In the genomic region with DNA sequence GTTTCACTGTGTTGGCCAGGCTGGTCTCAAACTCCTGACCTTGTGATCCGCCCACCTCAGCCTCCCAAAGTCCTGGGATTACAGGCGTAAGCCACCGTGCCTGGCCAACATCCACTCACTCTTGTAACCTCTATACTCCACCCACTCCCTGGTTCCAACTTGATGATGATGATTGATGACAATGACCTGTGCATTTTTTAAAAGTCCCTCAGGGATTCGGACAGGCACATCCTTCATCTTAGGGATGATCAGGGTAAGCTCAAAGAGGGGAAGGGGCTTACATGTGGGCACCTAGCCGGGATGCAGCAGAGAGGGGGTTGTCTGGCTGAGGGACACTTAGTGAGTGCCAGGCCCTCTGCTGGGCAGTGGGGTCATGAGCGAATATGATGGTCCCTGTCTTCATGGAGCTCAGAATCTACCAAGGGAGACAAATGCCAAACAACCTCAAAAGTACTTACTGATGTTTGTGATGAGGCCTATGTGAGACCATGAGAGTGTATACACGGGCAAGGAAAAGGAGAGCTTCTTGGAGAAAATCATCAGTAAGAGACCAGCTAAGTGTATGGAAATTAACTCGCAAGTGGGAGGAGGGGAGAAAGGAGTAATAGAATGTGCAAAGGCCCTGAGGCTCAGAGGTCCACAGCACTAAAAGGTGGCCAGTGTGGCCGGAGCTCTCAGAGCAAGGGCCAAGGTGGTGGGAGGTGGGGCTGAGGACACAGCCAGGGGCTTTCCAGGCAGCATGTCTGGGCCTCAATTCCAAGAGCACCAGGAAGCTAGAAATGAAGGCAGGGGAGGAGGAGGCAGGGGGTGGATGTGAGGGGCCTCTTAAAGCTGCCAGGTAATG, we compare ENCODE assay signal across 18 cellular contexts. TPM values are rescaled to one million over a fixed set of nuclear protein-coding genes. Genes with fewer than 3 reads are reported as not detected.
DNase-seq lines count a peak whose midpoint lies in the region; ATAC-seq, FAIRE-seq and TF ChIP-seq lines count a peak whose summit lies in the region.
"Had no signal": no experiment of that assay in that cellular context is flagged by ENCODE, and none has a peak within 500 bp of the region (broad histone marks: within the 10 kb centered on the region; RNA-seq: fewer than 3 reads in every experiment).

No MANE protein-coding gene starts in this region.

- TF ChIP-seq CTCF in AG10803 (conservative IDR thresholded peaks at IDR 0.05; ENCODE audit: low read length): peak; percentile 5
- peak; percentile 32 for TF ChIP-seq CTCF in GM13977 (IDR thresholded peaks at IDR 0.05; ENCODE audit: extremely low read depth, insufficient read depth, missing control alignments)
- TF ChIP-seq CTCF in WTC11 (IDR thresholded peaks at IDR 0.05): no peak

- no peak overlapping the region for H3K4me3 ChIP-seq in AG10803 (ENCODE audit: low read length)
- H3K4me3 ChIP-seq: esophagus muscularis mucosa, smooth muscle cell had no signal

- H3K9me3 Mint-ChIP-seq in WTC11: no peaks in the 10 kb centered on the region
- H3K9me3 Mint-ChIP-seq: activated CD4-positive, alpha-beta T cell treated with anti-CD3 and anti-CD28 coated beads, Interleukin-2, amount 10 ng/mL, durations not matched to agents 24 days and 14 days; activated naive CD4-positive, alpha-beta T cell treated with anti-CD3 and anti-CD28 coated beads, Interleukin-2, amount 50 U/mL, for 72 hours had no signal

- CTCF ChIA-PET in WTC11 (lab: Charles Lee): interaction anchor here (0.7 to 3.4 kb wide), 14 partner anchors 9 to 661 kb away, joined by 3 to 29 read pairs (median 4); a partner anchor contains a TSS

- ATAC-seq in WTC11: no peak
- no peak for ATAC-seq in GM21723 (IDR thresholded peaks at IDR 0.05; ENCODE audit: unreplicated experiment)

- POLR2A ChIA-PET in WTC11 (lab: Charles Lee): no interaction called here

- H3K4me1 Mint-ChIP-seq in WTC11: peaks cover 7% of the 10 kb centered on the region; the same call in 1 of the 2 replicates

- H3K27ac Mint-ChIP-seq in WTC11: no peak overlapping the region
- H3K27ac Mint-ChIP-seq: activated CD4-positive, alpha-beta T cell treated with anti-CD3 and anti-CD28 coated beads, Interleukin-2, amount 10 ng/mL, durations not matched to agents 24 days and 14 days; activated naive CD4-positive, alpha-beta T cell treated with anti-CD3 and anti-CD28 coated beads, Interleukin-2, amount 50 U/mL, for 72 hours; progenitor cell of endocrine pancreas had no signal

- no peak for FAIRE-seq in RCC 7860 (lab: Jason Lieb, UNC)
- FAIRE-seq: GM19239 had no signal

- in situ Hi-C loops in GM13977 (cut with MboI; ENCODE audit: low pct_unique_long_range_greater_than_20kb, low sequenced_read_pairs, unreplicated experiment): no loop called here

- no peaks in the 10 kb centered on the region for H3K36me3 Mint-ChIP-seq in WTC11
- H3K36me3 Mint-ChIP-seq: activated naive CD4-positive, alpha-beta T cell treated with anti-CD3 and anti-CD28 coated beads, Interleukin-2, amount 50 U/mL, for 72 hours had no signal

- no peak for DNase-seq in AG10803 (ENCODE audit: low read depth)
- DNase-seq in GM13977 (ENCODE audit: low spot score): no peak
- DNase-seq in WTC11 (ENCODE audit: low spot score): no peak
- DNase-seq in myocyte (ENCODE audit: low read depth): peak; percentile 9
- no peak for DNase-seq in AG20443 (ENCODE audit: low spot score)
- no peak for DNase-seq in RCC 7860 (ENCODE audit: low spot score)
- DNase-seq in A172 (ENCODE audit: low spot score): no peak
- DNase-seq: activated CD4-positive, alpha-beta T cell treated with anti-CD3 and anti-CD28 coated beads, Interleukin-2, amount 10 ng/mL, durations not matched to agents 24 days and 14 days; C1 segment of cervical spinal cord; naive B cell; NCI-H2029 treated with DMSO at 0.1 percent for 48 hours had no signal

- H3K27me3 Mint-ChIP-seq in WTC11 (ENCODE audit: low read depth): peaks cover 85% of the 10 kb centered on the region

- 0 out of 2 replicates have a peak overlapping the region, but pooled peaks have one; percentile 18 for H3K4me3 Mint-ChIP-seq in WTC11
- H3K4me3 Mint-ChIP-seq: activated CD4-positive, alpha-beta T cell treated with anti-CD3 and anti-CD28 coated beads, Interleukin-2, amount 10 ng/mL, durations not matched to agents 24 days and 14 days had no signal

TF ChIP-seq in WTC11, 78 proteins besides CTCF, POLR2A, EP300 and RAD21:
- TF ChIP-seq GRHL2 (CRISPR knock-in tag; IDR thresholded peaks at IDR 0.05; ENCODE audit: insufficient replicate concordance, severe bottlenecking) (no peak), TEAD1 (CRISPR knock-in tag; IDR thresholded peaks at IDR 0.05) (no peak), ZNF263 (CRISPR knock-in tag; IDR thresholded peaks at IDR 0.05; ENCODE audit: low read depth) (no peak), FOXK1 (CRISPR knock-in tag; IDR thresholded peaks at IDR 0.05) (no peak), HMGA2 (CRISPR knock-in tag; IDR thresholded peaks at IDR 0.05) (no peak)
- TF ChIP-seq, protein P1, sequence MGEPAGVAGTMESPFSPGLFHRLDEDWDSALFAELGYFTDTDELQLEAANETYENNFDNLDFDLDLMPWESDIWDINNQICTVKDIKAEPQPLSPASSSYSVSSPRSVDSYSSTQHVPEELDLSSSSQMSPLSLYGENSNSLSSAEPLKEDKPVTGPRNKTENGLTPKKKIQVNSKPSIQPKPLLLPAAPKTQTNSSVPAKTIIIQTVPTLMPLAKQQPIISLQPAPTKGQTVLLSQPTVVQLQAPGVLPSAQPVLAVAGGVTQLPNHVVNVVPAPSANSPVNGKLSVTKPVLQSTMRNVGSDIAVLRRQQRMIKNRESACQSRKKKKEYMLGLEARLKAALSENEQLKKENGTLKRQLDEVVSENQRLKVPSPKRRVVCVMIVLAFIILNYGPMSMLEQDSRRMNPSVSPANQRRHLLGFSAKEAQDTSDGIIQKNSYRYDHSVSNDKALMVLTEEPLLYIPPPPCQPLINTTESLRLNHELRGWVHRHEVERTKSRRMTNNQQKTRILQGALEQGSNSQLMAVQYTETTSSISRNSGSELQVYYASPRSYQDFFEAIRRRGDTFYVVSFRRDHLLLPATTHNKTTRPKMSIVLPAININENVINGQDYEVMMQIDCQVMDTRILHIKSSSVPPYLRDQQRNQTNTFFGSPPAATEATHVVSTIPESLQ (CRISPR knock-in tag; IDR thresholded peaks at IDR 0.05): no peak

RNA-seq across cellular contexts. Expression of a gene that starts 27.4 kb away (rescaled TPM):
- total RNA-seq in WTC11 (2021): 0.42 to 0.50 TPM in 2 of 3 replicates, not detected in the other
- 0.05 TPM in 1 of 2 replicates, not detected in the other for total RNA-seq in myocyte
- 0.32 TPM for polyA plus RNA-seq in myocyte (2012)
- 10.9 and 14.5 TPM in 2 replicates for total RNA-seq in A172 (2014; rRNA removed; shearing (Covaris generic))
- total RNA-seq: activated CD4-positive, alpha-beta T cell treated with anti-CD3 and anti-CD28 coated beads, Interleukin-2, amount 10 ng/mL, durations not matched to agents 24 days and 14 days; activated naive CD4-positive, alpha-beta T cell treated with anti-CD3 and anti-CD28 coated beads, Interleukin-2, amount 50 U/mL, for 72 hours; esophagus muscularis mucosa; lung microvascular endothelial cell; progenitor cell of endocrine pancreas; smooth muscle cell had no signal
- polyA plus RNA-seq: smooth muscle cell had no signal
